ENCODE assay signal across 8 cellular contexts in genomic region chr2:173965372-173966025, GRCh38. TPM values are rescaled to one million over a fixed set of nuclear protein-coding genes. Genes with fewer than 3 reads are reported as not detected.
DNase-seq lines count a peak whose midpoint lies in the region; ATAC-seq and TF ChIP-seq lines count a peak whose summit lies in the region.

SP3 (minus strand) TSS chr2:173965373; CDS start chr2:173965171, 202 bp downstream.

- peaks cover 0 to 3% (median 0%) of the 10 kb centered on the region in 3 donors for H3K9me3 Mint-ChIP-seq in T-cell
- H3K9me3 Mint-ChIP-seq in type B pancreatic cell, result no peaks in the 10 kb centered on the region

- 0 to 1% (median 1%) methylated on average over 42 to 52 of the region's 52 CpGs for WGBS in adipose tissue, 3 donors

- H3K27ac ChIP-seq in adipose tissue (ENCODE audit: low read depth, low read length), result peak within 1 kb of the TSS; percentile 61

- POLR2A ChIA-PET in T-cell (lab: Charles Lee), result interaction anchor here in 1 of 2 donors (0.6 kb wide), 1 partner anchor 371 kb away, joined by 4 read pairs; no protein-coding TSS in a partner anchor

- peak within 1 kb of the TSS; percentile 96 for H3K4me3 ChIP-seq in GM12875 (ENCODE audit: low read depth, low read length)

- peak; percentile 76 for DNase-seq in NCI-H1436 treated with DMSO at 0.1 percent for 48 hours (lab: John Stamatoyannopoulos, UW)
- peak; percentile 90 to 97 (median 96) for DNase-seq in T-cell
- peak; percentile 99 for DNase-seq in cardiac septum (ENCODE audit: low spot score)
- peak; percentile 96 for DNase-seq in pons (ENCODE audit: low spot score)
- DNase-seq in type B pancreatic cell (ENCODE audit: extremely low spot score, unreplicated experiment), result peak; percentile 96

- H3K27me3 Mint-ChIP-seq in T-cell, result no peaks in the 10 kb centered on the region
- no peaks in the 10 kb centered on the region for H3K27me3 Mint-ChIP-seq in type B pancreatic cell

- CTCF ChIA-PET in T-cell (lab: Charles Lee), result interaction anchor here in 1 of 2 donors (0.9 kb wide), 1 partner anchor 23 kb away, joined by 3 read pairs; no protein-coding TSS in a partner anchor

- peak within 1 kb of the TSS; percentile 95 to 97 for H3K27ac Mint-ChIP-seq in T-cell
- H3K27ac Mint-ChIP-seq in type B pancreatic cell, result peak within 1 kb of the TSS; percentile 99

- intact Hi-C loops in cardiac septum (cut with DNase I), result loop anchor here (2.0 kb wide), 2 partner anchors 59 to 73 kb away; no protein-coding TSS in a partner anchor

- H3K36me3 Mint-ChIP-seq in T-cell, result peaks cover 13% of the 10 kb centered on the region
- H3K36me3 Mint-ChIP-seq in type B pancreatic cell, result peaks cover 15% of the 10 kb centered on the region

- H3K4me1 Mint-ChIP-seq in T-cell, result peaks cover 29 to 38% (median 36%) of the 10 kb centered on the region in 3 donors
- peaks cover 19% of the 10 kb centered on the region for H3K4me1 Mint-ChIP-seq in type B pancreatic cell (ENCODE audit: unreplicated experiment)

- H3K4me3 Mint-ChIP-seq in T-cell (peak within 1 kb of the TSS; percentile 97 to 98 (median 98)), type B pancreatic cell (peak within 1 kb of the TSS; percentile 95)

- TF ChIP-seq CTCF in GM12875 (IDR thresholded peaks at IDR 0.05; ENCODE audit: borderline replicate concordance, insufficient read depth, low read depth, low read length), result no peak
- TF ChIP-seq CTCF in type B pancreatic cell (conservative IDR thresholded peaks at IDR 0.05), result no peak

- ATAC-seq in HG02763 (IDR thresholded peaks at IDR 0.05; ENCODE audit: unreplicated experiment) (peak; percentile 68), T-cell (replicated peaks in 1 of 4) (peak; percentile 65 to 73 (median 67))

RNA-seq across cellular contexts. Expression of gene SP3, which starts in this region (rescaled TPM):
- total RNA-seq in T-cell (100 to 1,000 TPM; 107 to 150 (median 123) TPM), cardiac septum (45.4 TPM), type B pancreatic cell (ENCODE audit: low replicate concordance) (75.0 and 94.5 TPM in 2 replicates)
- polyA plus RNA-seq in adipose tissue, result 10 to 100 TPM; 11.4 to 26.9 (median 24.4) TPM

Comparison
In these comparisons a context has a peak if more than half of its experiments do, and no peak if none do; other contexts are left out.
1. Peak in every context shown above with its lines: DNase-seq, ATAC-seq, H3K4me3 ChIP-seq and H3K27ac ChIP-seq.